Comparison of ENCODE assay signal across 11 cellular contexts in the genomic region with DNA sequence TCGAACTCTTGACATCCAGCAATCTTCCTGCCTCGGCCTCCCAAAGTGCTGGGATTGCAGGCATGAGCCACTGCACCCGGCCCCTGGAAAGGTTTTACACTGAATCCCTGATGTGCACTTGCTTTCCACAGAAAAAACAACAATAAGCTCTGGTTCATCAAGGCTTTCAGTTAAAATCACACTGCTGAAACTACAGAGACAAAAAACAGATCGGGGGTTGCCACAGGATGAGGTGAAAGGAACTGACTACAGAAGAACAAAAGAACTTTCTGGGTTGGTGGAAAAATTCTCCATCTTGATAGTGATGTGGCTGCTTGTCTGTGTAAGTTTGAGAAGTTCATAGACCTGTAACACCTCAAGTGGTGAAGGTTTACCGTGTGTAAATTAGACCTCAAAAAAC. TPM values are rescaled to one million over a fixed set of nuclear protein-coding genes. Genes with fewer than 3 reads are reported as not detected.
DNase-seq lines count a peak whose midpoint lies in the region; ATAC-seq and TF ChIP-seq lines count a peak whose summit lies in the region.
"Had no signal": no experiment of that assay in that cellular context is flagged by ENCODE, and none has a peak within 500 bp of the region (broad histone marks: within the 10 kb centered on the region; RNA-seq: fewer than 3 reads in every experiment).

No MANE protein-coding gene starts in this region.

- no peak for TF ChIP-seq POLR2A in upper lobe of left lung (IDR thresholded peaks at IDR 0.05)

- H3K4me2 ChIP-seq in neuronal stem cell (ENCODE audit: insufficient read depth, low read length, poor library complexity, severe bottlenecking): no peak overlapping the region

- peak overlapping the region; percentile 70 to 81 (median 72) for H3K4me3 ChIP-seq in liver (ENCODE audit: low read depth in 1 of 3, low read length in 3 of 3)
- H3K4me3 ChIP-seq in upper lobe of left lung: peak overlapping the region in 3 of 4 donors; percentile 73 to 91 (median 79)
- no peak overlapping the region for H3K4me3 ChIP-seq in neuronal stem cell (ENCODE audit: low read length in 2 of 2)

- H2BK15ac ChIP-seq in neuronal stem cell (ENCODE audit: low read length): no peak overlapping the region

- no peak for ATAC-seq in upper lobe of left lung (ENCODE audit: low FRiP score in 2 of 2)
- ATAC-seq: left ventricle myocardium superior had no signal

- no peak for TF ChIP-seq RAD21 in liver (IDR thresholded peaks at IDR 0.05)

- 39% methylated on average over 5 of the region's 5 CpGs for WGBS in liver
- 54 to 56% methylated on average over 5 of the region's 5 CpGs for WGBS in upper lobe of left lung, 2 donors
- no CpG with 5 or more reads among the region's 5 CpGs for WGBS in neuronal stem cell (ENCODE audit: extremely low coverage in 2 of 2, insufficient read length in 2 of 2, insufficient replicate concordance in 1 of 2), 2 donors

- no peak overlapping the region for H2BK12ac ChIP-seq in neuronal stem cell (ENCODE audit: low read length)

- H3K4ac ChIP-seq in neuronal stem cell (ENCODE audit: low read length): no peak overlapping the region

- H3K79me1 ChIP-seq in neuronal stem cell (ENCODE audit: low read depth, low read length): no peaks in the 10 kb centered on the region

- H4K91ac ChIP-seq in neuronal stem cell (ENCODE audit: low read depth, low read length, poor library complexity): no peak overlapping the region

- DNase-seq in stimulated activated CD4-positive, alpha-beta T cell treated with anti-CD3 and anti-CD28 coated beads, Interleukin-1b, Interleukin-23, amount 100 ng/mL, for 48 hours: peak; percentile 24
- no peak for DNase-seq in stimulated activated CD4-positive, alpha-beta T cell treated with anti-CD3 and anti-CD28 coated beads, Interleukin-2, amount 100 ng/mL, for 48 hours
- peak; percentile 46 for DNase-seq in activated naive CD4-positive, alpha-beta T cell treated with anti-CD3 and anti-CD28 coated beads, Interleukin-2, amount 50 U/mL, for 16 hours
- DNase-seq in upper lobe of left lung (no peak), neuronal stem cell (ENCODE audit: low spot score) (no peak), NCI-H774 (lab: John Stamatoyannopoulos, UW) (no peak), NCI-H128 (lab: John Stamatoyannopoulos, UW; ENCODE audit: unreplicated experiment) (no peak)
- DNase-seq: left ventricle myocardium superior, NCI-H1930, T1000 had no signal

- H3K27ac ChIP-seq in liver (ENCODE audit: low read depth in 1 of 2, low read length in 2 of 2): peak overlapping the region; percentile 99 to 100
- H3K27ac ChIP-seq in upper lobe of left lung: peak overlapping the region; percentile 95 to 98 (median 96)
- H3K27ac ChIP-seq in neuronal stem cell (replicated peaks; ENCODE audit: low read length): no peak overlapping the region

- H3K27me3 ChIP-seq in liver (ENCODE audit: control insufficient read depth in 4 of 4, insufficient read depth in 4 of 4, low read length in 3 of 4) (no peaks in the 10 kb centered on the region), upper lobe of left lung (no peaks in the 10 kb centered on the region), neuronal stem cell (ENCODE audit: control insufficient read depth in 3 of 3, insufficient read depth in 3 of 3, low read depth in 1 of 3, low read length in 3 of 3) (no peaks in the 10 kb centered on the region)

- no peak overlapping the region for H3K14ac ChIP-seq in neuronal stem cell (ENCODE audit: low read length)

- TF ChIP-seq CTCF in liver (IDR thresholded peaks at IDR 0.05; ENCODE audit: low read depth, low read length, missing input control) (no peak), upper lobe of left lung (IDR thresholded peaks at IDR 0.05) (no peak)

- no peak overlapping the region for H2BK5ac ChIP-seq in neuronal stem cell (ENCODE audit: low read length)

- H3K36me3 ChIP-seq in liver (ENCODE audit: control insufficient read depth in 4 of 4, insufficient read depth in 3 of 4, low read depth in 1 of 4, low read length in 3 of 4): peaks cover 0 to 10% (median 3%) of the 10 kb centered on the region in 4 donors
- H3K36me3 ChIP-seq in upper lobe of left lung: peaks cover 0 to 26% (median 4%) of the 10 kb centered on the region in 4 donors
- peaks cover 0 to 30% of the 10 kb centered on the region in 2 donors for H3K36me3 ChIP-seq in neuronal stem cell (replicated peaks in 1 of 2; ENCODE audit: control insufficient read depth in 2 of 2, insufficient read depth in 2 of 2, low read length in 2 of 2)

- peaks cover 20 to 73% (median 62%) of the 10 kb centered on the region in 4 donors for H3K4me1 ChIP-seq in liver (ENCODE audit: control insufficient read depth in 4 of 4, insufficient read depth in 4 of 4, low read length in 3 of 4)
- peaks cover 46 to 75% (median 53%) of the 10 kb centered on the region in 4 donors for H3K4me1 ChIP-seq in upper lobe of left lung
- H3K4me1 ChIP-seq in neuronal stem cell (ENCODE audit: control insufficient read depth in 2 of 2, insufficient read depth in 1 of 2, low read depth in 1 of 2, low read length in 2 of 2): peaks cover 19 to 23% of the 10 kb centered on the region in 2 donors

- H3K9me3 ChIP-seq in liver (ENCODE audit: control insufficient read depth in 4 of 4, low read length in 3 of 4) (no peaks in the 10 kb centered on the region), upper lobe of left lung (no peaks in the 10 kb centered on the region), neuronal stem cell (replicated peaks in 1 of 2; ENCODE audit: control insufficient read depth in 2 of 2, insufficient read depth in 1 of 2, low read depth in 1 of 2, low read length in 2 of 2) (no peaks in the 10 kb centered on the region)

- no peak overlapping the region for H2AK5ac ChIP-seq in neuronal stem cell (ENCODE audit: low read depth, low read length)

- H2BK120ac ChIP-seq in neuronal stem cell (ENCODE audit: low read depth, low read length): no peak overlapping the region

- H3K23ac ChIP-seq in neuronal stem cell (ENCODE audit: low read depth, low read length, poor library complexity): no peak overlapping the region

- H4K8ac ChIP-seq in neuronal stem cell (ENCODE audit: low read depth, low read length): no peak overlapping the region

- H3K18ac ChIP-seq in neuronal stem cell (ENCODE audit: low read length): no peak overlapping the region

- no peak for TF ChIP-seq EP300 in upper lobe of left lung (IDR thresholded peaks at IDR 0.05)

- H3K9ac ChIP-seq in liver (ENCODE audit: low read depth in 1 of 2, low read length in 2 of 2) (peak overlapping the region; percentile 69 to 96), neuronal stem cell (ENCODE audit: low read depth, low read length, poor library complexity) (no peak overlapping the region)

- no peak overlapping the region for H2AFZ ChIP-seq in neuronal stem cell (ENCODE audit: low read length)

TF ChIP-seq in liver, 16 proteins besides CTCF, POLR2A, EP300 and RAD21:
- TF ChIP-seq YY1 (IDR thresholded peaks at IDR 0.05): peak; percentile 8
- no peak for TF ChIP-seq NR2F2 (IDR thresholded peaks at IDR 0.05)

RNA-seq across cellular contexts. Expression of a gene that starts 2.9 kb away (rescaled TPM):
- total RNA-seq in liver: 10 to 100 TPM; 20.7 to 58.1 TPM
- 10 to 100 TPM; 13.4 to 32.4 TPM for polyA plus RNA-seq in liver
- 10 to 100 TPM; 19.0 to 54.2 (median 34.0) TPM for total RNA-seq in upper lobe of left lung
- polyA plus RNA-seq in neuronal stem cell (2013, experiment 1 of 2): 5.4 TPM
- polyA plus RNA-seq in neuronal stem cell (2013, experiment 2 of 2): 5.7 TPM

RNA-seq across cellular contexts. Expression of a gene that starts 42.1 kb away (rescaled TPM):
- 10 to 100 TPM in 1 of 2 donors, 1 to 10 TPM in 1; 6.4 to 12.3 TPM for total RNA-seq in liver
- 10 to 100 TPM in 1 of 2 donors, 1 to 10 TPM in 1; 8.7 to 13.2 TPM for polyA plus RNA-seq in liver
- total RNA-seq in upper lobe of left lung: 10 to 100 TPM; 14.2 to 34.8 (median 19.6) TPM
- 13.2 TPM for polyA plus RNA-seq in neuronal stem cell (2013, experiment 1 of 2)
- 14.0 TPM for polyA plus RNA-seq in neuronal stem cell (2013, experiment 2 of 2)

RNA-seq across cellular contexts. Expression of a gene that starts 58.2 kb away (rescaled TPM):
- total RNA-seq in liver (10 to 100 TPM in 1 of 2 donors, not detected in 1; 12.0 TPM), upper lobe of left lung (10 to 100 TPM in 1 of 6 donors, 1 to 10 TPM in 2, under 1 TPM in 2, not detected in 1; 0.47 to 12.0 (median 4.3) TPM)
- under 1 TPM in 1 of 2 donors, not detected in 1; 0.16 TPM for polyA plus RNA-seq in liver
- polyA plus RNA-seq in neuronal stem cell (2013, experiment 1 of 2): not detected
- polyA plus RNA-seq in neuronal stem cell (2013, experiment 2 of 2): not detected
- total RNA-seq: left ventricle myocardium superior had no signal

Comparison
In these comparisons a context has a peak if more than half of its experiments do, and no peak if none do; other contexts are left out.
1. DNase-seq: peak in stimulated activated CD4-positive, alpha-beta T cell treated with anti-CD3 and anti-CD28 coated beads, Interleukin-1b, Interleukin-23, amount 100 ng/mL, for 48 hours (single experiment) and activated naive CD4-positive, alpha-beta T cell treated with anti-CD3 and anti-CD28 coated beads, Interleukin-2, amount 50 U/mL, for 16 hours (single experiment); none in stimulated activated CD4-positive, alpha-beta T cell treated with anti-CD3 and anti-CD28 coated beads, Interleukin-2, amount 100 ng/mL, for 48 hours (0 of 2), upper lobe of left lung (0 of 2), neuronal stem cell (single experiment), NCI-H774 (single experiment) and NCI-H128 (single experiment).
2. H3K4me3 ChIP-seq: peak in liver (3 of 3) and upper lobe of left lung (3 of 4); none in neuronal stem cell (0 of 2).